In genomic region chr1:237795558-237795957, GRCh38 we compare ENCODE assay signal across 32 cellular contexts.
"Had no signal": no experiment of that assay in that cellular context is flagged by ENCODE, and none has a peak within 500 bp of the region (broad histone marks: within the 10 kb centered on the region; RNA-seq: fewer than 3 reads in every experiment).

No MANE protein-coding gene starts in this region.

- H3K27me3 ChIP-seq: adrenal gland, ascending aorta, body of pancreas, brain microvascular endothelial cell, breast epithelium, cardiac muscle cell had no signal

- ATAC-seq: activated naive CD4-positive, alpha-beta T cell treated with anti-CD3 and anti-CD28 coated beads, Interleukin-2, amount 50 U/mL, for 72 hours; activated naive CD8-positive, alpha-beta T cell treated with anti-CD3 and anti-CD28 coated beads, Interleukin-2, amount 50 U/mL, for 24 hours; activated T-cell treated with anti-CD3 and anti-CD28 coated beads, Interleukin-2, amount 50 U/mL, for 4 hours; activated T-cell treated with anti-CD3 and anti-CD28 coated beads, Interleukin-2, amount 50 U/mL, for 72 hours; activated T-helper 17 cell treated with anti-CD3 and anti-CD28 coated beads, Interleukin-2, amount 50 U/mL, for 72 hours; body of pancreas had no signal

- H3K4me1 ChIP-seq: adrenal gland, ascending aorta, body of pancreas, breast epithelium had no signal

- H3K27ac ChIP-seq: adrenal gland, ascending aorta, body of pancreas, brain microvascular endothelial cell, breast epithelium, cardiac muscle cell had no signal

- H3K4me3 ChIP-seq: adrenal gland, ascending aorta, body of pancreas, breast epithelium, cardiac muscle cell had no signal

- H3K36me3 ChIP-seq: adrenal gland, ascending aorta, brain microvascular endothelial cell, breast epithelium had no signal

- H3K9me3 ChIP-seq: adrenal gland, ascending aorta, body of pancreas, breast epithelium had no signal

- DNase-seq: activated effector memory CD4-positive, alpha-beta T cell treated with anti-CD3 and anti-CD28 coated beads, Interleukin-2, amount 50 U/mL, for 16 hours; activated effector memory CD4-positive, alpha-beta T cell treated with Interleukin-2 at 50 U/mL for 16 hours; activated gamma-delta T cell; activated gamma-delta T cell treated with Interleukin-2 at 50 U/mL for 16 hours; activated naive CD4-positive, alpha-beta T cell; activated naive CD4-positive, alpha-beta T cell treated with anti-CD3 and anti-CD28 coated beads for 36 hours; activated naive CD4-positive, alpha-beta T cell treated with anti-CD3 and anti-CD28 coated beads, Interleukin-2, amount 10 ng/mL, durations not matched to agents 7 days and 5 days; activated naive CD4-positive, alpha-beta T cell treated with anti-CD3 and anti-CD28 coated beads, Interleukin-2, amount 50 U/mL, for 16 hours; activated naive CD4-positive, alpha-beta T cell treated with Interleukin-2 at 50 U/mL for 16 hours; activated naive CD8-positive, alpha-beta T cell treated with anti-CD3 and anti-CD28 coated beads for 36 hours; activated naive CD8-positive, alpha-beta T cell treated with anti-CD3 and anti-CD28 coated beads, Interleukin-2, amount 10 ng/mL, durations not matched to agents 7 days and 5 days; activated naive CD8-positive, alpha-beta T cell treated with anti-CD3 and anti-CD28 coated beads, Interleukin-2, amount 50 U/mL, for 24 hours; activated T-cell treated with anti-CD3 and anti-CD28 coated beads, Interleukin-2, amount 50 U/mL, for 1 hour; activated T-cell treated with anti-CD3 and anti-CD28 coated beads, Interleukin-2, amount 50 U/mL, for 24 hours; activated T-cell treated with anti-CD3 and anti-CD28 coated beads, Interleukin-2, amount 50 U/mL, for 4 hours; activated T-cell treated with anti-CD3 and anti-CD28 coated beads, Interleukin-2, amount 50 U/mL, for 48 hours; activated T-cell treated with anti-CD3 and anti-CD28 coated beads, Interleukin-2, amount 50 U/mL, for 72 hours; adrenal gland; amniotic stem cell; amygdala; anterior cingulate cortex; aorta; body of pancreas; brain microvascular endothelial cell; caudate nucleus; central memory CD4-positive, alpha-beta T cell; cerebellar nuclear complex had no signal
